Comparison of ENCODE assay signal across 1 cellular context in the genomic region with DNA sequence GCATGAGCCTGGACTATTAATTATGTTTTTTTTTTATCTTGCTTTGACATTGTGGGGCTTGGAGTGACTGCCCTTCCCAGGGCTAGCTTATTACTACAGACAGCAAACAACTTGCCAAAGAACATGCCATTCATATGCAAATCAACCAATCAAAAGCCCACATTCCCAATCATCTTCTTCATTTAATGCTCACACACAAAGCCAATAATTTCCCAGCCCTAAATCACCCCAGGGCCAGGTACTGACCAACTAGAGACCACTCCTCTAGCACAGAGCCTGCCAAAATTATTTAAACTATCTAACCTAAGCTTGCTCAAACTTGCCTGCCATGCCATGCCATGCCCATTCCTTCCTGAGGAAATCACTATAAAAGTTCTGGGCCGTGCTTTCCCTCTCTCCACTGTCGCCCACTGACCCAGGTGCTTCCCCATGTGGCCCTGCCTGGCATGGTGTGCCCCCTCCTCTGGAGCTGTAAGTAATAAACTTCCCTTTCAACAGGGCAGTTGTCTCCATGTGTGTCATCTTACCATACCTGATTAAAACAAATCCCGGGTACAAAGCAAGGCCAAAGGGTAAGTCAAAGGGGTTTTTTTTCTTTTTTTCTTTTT.
TF ChIP-seq lines count a peak whose summit lies in the region.

No MANE protein-coding gene starts in this region.

TF ChIP-seq in GM23338, 12 proteins besides CTCF, POLR2A, EP300 and RAD21:
- TF ChIP-seq ETS1 (IDR thresholded peaks at IDR 0.05) = no peak
- no peak for TF ChIP-seq CREB1 (CRISPR knock-in tag; IDR thresholded peaks at IDR 0.05; ENCODE audit: low read depth)
- no peak for TF ChIP-seq ZNF462 (CRISPR knock-in tag; IDR thresholded peaks at IDR 0.05)
- TF ChIP-seq JUNB (IDR thresholded peaks at IDR 0.05; ENCODE audit: unreplicated experiment) = no peak
- TF ChIP-seq REST (IDR thresholded peaks at IDR 0.05; ENCODE audit: unreplicated experiment) = no peak
- TF ChIP-seq NANOG (IDR thresholded peaks at IDR 0.05; ENCODE audit: borderline replicate concordance) = no peak
- TF ChIP-seq POLR2AphosphoS5 (IDR thresholded peaks at IDR 0.05; ENCODE audit: low read depth) = no peak
- TF ChIP-seq STAT1 (IDR thresholded peaks at IDR 0.05; ENCODE audit: unreplicated experiment) = no peak
- no peak for TF ChIP-seq EZH2phosphoT487 (IDR thresholded peaks at IDR 0.05; ENCODE audit: unreplicated experiment)
- TF ChIP-seq ZNF114 (CRISPR knock-in tag; IDR thresholded peaks at IDR 0.05) = no peak
- no peak for TF ChIP-seq ZNF331 (CRISPR knock-in tag; IDR thresholded peaks at IDR 0.05; ENCODE audit: low read depth)
- no peak for TF ChIP-seq EZH2 (IDR thresholded peaks at IDR 0.05; ENCODE audit: low read depth, unreplicated experiment)
TF ChIP-seq in GM23338: peak in this region for 0.
